7 cellular contexts compared by ENCODE assay signal in genomic region chr9:101485873-101486692, GRCh38. TPM values are rescaled to one million over a fixed set of nuclear protein-coding genes. Genes with fewer than 3 reads are reported as not detected.
DNase-seq lines count a peak whose midpoint lies in the region; ATAC-seq and TF ChIP-seq lines count a peak whose summit lies in the region.

No MANE protein-coding gene starts in this region.

- peak overlapping the region; percentile 97 for H3K4me3 Mint-ChIP-seq in HFFc6
- no peak overlapping the region for H3K4me3 Mint-ChIP-seq in activated T-helper 1 cell treated with anti-CD3 and anti-CD28 coated beads, Interleukin-12 subunit alpha, Interleukin-12 subunit beta, Interleukin-2, Interleukin-4 antibody, amounts not matched to agents 30 ng/mL and 10 ng/mL and 1 ng/mL, durations not matched to agents 14 hours and 24 hours and 36 hours

- H3K27ac ChIP-seq in RWPE1 = peak overlapping the region; percentile 84
- H3K27ac ChIP-seq in esophagus muscularis mucosa (replicated peaks in 1 of 4) = peak overlapping the region; percentile 81 to 92 (median 86)

- CTCF ChIA-PET in RWPE1 (lab: Yijun Ruan, JAX) = interaction anchor here (0.6 to 1.4 kb wide), 9 partner anchors 19 to 47 kb away, joined by 3 to 9 read pairs (median 4); no protein-coding TSS in a partner anchor

- H3K36me3 Mint-ChIP-seq in HFFc6 (ENCODE audit: low read depth) = no peaks in the 10 kb centered on the region
- no peaks in the 10 kb centered on the region for H3K36me3 Mint-ChIP-seq in activated T-helper 1 cell treated with anti-CD3 and anti-CD28 coated beads, Interleukin-12 subunit alpha, Interleukin-12 subunit beta, Interleukin-2, Interleukin-4 antibody, amounts not matched to agents 30 ng/mL and 10 ng/mL and 1 ng/mL, durations not matched to agents 14 hours and 24 hours and 36 hours (ENCODE audit: low read depth)

- DNase-seq in HFFc6 (no peak), RWPE1 (ENCODE audit: low spot score) (peak; percentile 56), esophagus muscularis mucosa (ENCODE audit: extremely low spot score) (no peak), myocyte (ENCODE audit: low read depth) (peak; percentile 46)
- DNase-seq in activated T-helper 1 cell treated with anti-CD3 and anti-CD28 coated beads, Interleukin-12 subunit alpha, Interleukin-12 subunit beta, Interleukin-2, Interleukin-4 antibody, amounts not matched to agents 30 ng/mL and 10 ng/mL and 1 ng/mL, durations not matched to agents 14 hours and 24 hours and 36 hours (ENCODE audit: low spot score) = no peak

- peaks cover 1% of the 10 kb centered on the region; the same call in 1 of the 2 replicates for H3K27me3 Mint-ChIP-seq in HFFc6 (ENCODE audit: insufficient read depth)
- H3K27me3 Mint-ChIP-seq in activated T-helper 1 cell treated with anti-CD3 and anti-CD28 coated beads, Interleukin-12 subunit alpha, Interleukin-12 subunit beta, Interleukin-2, Interleukin-4 antibody, amounts not matched to agents 30 ng/mL and 10 ng/mL and 1 ng/mL, durations not matched to agents 14 hours and 24 hours and 36 hours (ENCODE audit: insufficient read depth) = peaks cover 50% of the 10 kb centered on the region

- no peaks in the 10 kb centered on the region; the same call in 1 of the 2 replicates for H3K9me3 Mint-ChIP-seq in HFFc6
- H3K9me3 Mint-ChIP-seq in activated T-helper 1 cell treated with anti-CD3 and anti-CD28 coated beads, Interleukin-12 subunit alpha, Interleukin-12 subunit beta, Interleukin-2, Interleukin-4 antibody, amounts not matched to agents 30 ng/mL and 10 ng/mL and 1 ng/mL, durations not matched to agents 14 hours and 24 hours and 36 hours = no peaks in the 10 kb centered on the region

- H3K27me3 ChIP-seq in esophagus muscularis mucosa = peaks cover 0 to 11% (median 0%) of the 10 kb centered on the region in 4 donors

- POLR2A ChIA-PET in RWPE1 (lab: Yijun Ruan, JAX; ENCODE audit: low non-redundant PET) = interaction anchor here (0.5 to 1.5 kb wide), 3 partner anchors 11 to 47 kb away, joined by 3 to 6 read pairs (median 3); partner anchors contain the start of gene RNF20

- H3K4me3 ChIP-seq in esophagus muscularis mucosa = peak overlapping the region; percentile 71 to 84 (median 80)

- peaks cover 21 to 42% (median 32%) of the 10 kb centered on the region in 4 donors for H3K4me1 ChIP-seq in esophagus muscularis mucosa

- H3K27ac Mint-ChIP-seq in HFFc6 = peak overlapping the region; percentile 85
- H3K27ac Mint-ChIP-seq in activated T-helper 1 cell treated with anti-CD3 and anti-CD28 coated beads, Interleukin-12 subunit alpha, Interleukin-12 subunit beta, Interleukin-2, Interleukin-4 antibody, amounts not matched to agents 30 ng/mL and 10 ng/mL and 1 ng/mL, durations not matched to agents 14 hours and 24 hours and 36 hours = no peak overlapping the region

- ATAC-seq in GM21737 (IDR thresholded peaks at IDR 0.05; ENCODE audit: unreplicated experiment) = no peak
- ATAC-seq in HG03175 (IDR thresholded peaks at IDR 0.05; ENCODE audit: unreplicated experiment) = no peak

- no peak for TF ChIP-seq CTCF in HFFc6 (IDR thresholded peaks at IDR 0.05)
- no peak for TF ChIP-seq CTCF in RWPE1 (conservative IDR thresholded peaks at IDR 0.05; ENCODE audit: low read depth)
- no peak for TF ChIP-seq CTCF in esophagus muscularis mucosa (IDR thresholded peaks at IDR 0.05)

- no peak for TF ChIP-seq EP300 in esophagus muscularis mucosa (IDR thresholded peaks at IDR 0.05)

- intact Hi-C loops in esophagus muscularis mucosa (cut with DNase I) = no loop called here
- intact Hi-C loops in activated T-helper 1 cell treated with anti-CD3 and anti-CD28 coated beads, Interleukin-12 subunit alpha, Interleukin-12 subunit beta, Interleukin-2, Interleukin-4 antibody, amounts not matched to agents 30 ng/mL and 10 ng/mL and 1 ng/mL, durations not matched to agents 14 hours and 24 hours and 36 hours (cut with micrococcal nuclease) = no loop called here

- no peaks in the 10 kb centered on the region for H3K36me3 ChIP-seq in esophagus muscularis mucosa

- H3K4me1 Mint-ChIP-seq in HFFc6 (ENCODE audit: low read depth) = peaks cover 57% of the 10 kb centered on the region
- peaks cover 5% of the 10 kb centered on the region for H3K4me1 Mint-ChIP-seq in activated T-helper 1 cell treated with anti-CD3 and anti-CD28 coated beads, Interleukin-12 subunit alpha, Interleukin-12 subunit beta, Interleukin-2, Interleukin-4 antibody, amounts not matched to agents 30 ng/mL and 10 ng/mL and 1 ng/mL, durations not matched to agents 14 hours and 24 hours and 36 hours (ENCODE audit: low read depth)

- WGBS in esophagus muscularis mucosa = 2% methylated on average over 20 of the region's 61 CpGs

- no peaks in the 10 kb centered on the region for H3K9me3 ChIP-seq in esophagus muscularis mucosa

- TF ChIP-seq POLR2A in esophagus muscularis mucosa (IDR thresholded peaks at IDR 0.05; ENCODE audit: low read depth) = no peak

RNA-seq across cellular contexts. Expression of gene RNF20, which starts 47.6 kb away (rescaled TPM):
- total RNA-seq in HFFc6 (2021; fragmentation: NEBNext Ultra II Directional; extraction: Animal tissue kit (Norgen Biotek cat#: 25700)) = 10 to 100 TPM; 38.3 to 43.9 (median 41.5) TPM
- total RNA-seq in esophagus muscularis mucosa = 10 to 100 TPM; 23.0 to 32.1 (median 27.2) TPM
- total RNA-seq in myocyte = 28.8 and 30.3 TPM in 2 replicates
- 26.8 TPM for polyA plus RNA-seq in myocyte (2012)
- total RNA-seq in activated T-helper 1 cell treated with anti-CD3 and anti-CD28 coated beads, Interleukin-12 subunit alpha, Interleukin-12 subunit beta, Interleukin-2, Interleukin-4 antibody, amounts not matched to agents 30 ng/mL and 10 ng/mL and 1 ng/mL, durations not matched to agents 14 hours and 24 hours and 36 hours = 39.3 and 45.9 TPM in 2 replicates

RNA-seq across cellular contexts. Expression of gene ALDOB, which starts 50.5 kb away (rescaled TPM):
- total RNA-seq in HFFc6 (2021; fragmentation: NEBNext Ultra II Directional; extraction: Animal tissue kit (Norgen Biotek cat#: 25700)) = not detected
- total RNA-seq in esophagus muscularis mucosa (under 1 TPM in 2 of 4 donors, not detected in 2; 0.23 to 0.33 TPM), myocyte (not detected in 2 replicates)
- 0.13 TPM for polyA plus RNA-seq in myocyte (2012)
- not detected in 2 replicates for total RNA-seq in activated T-helper 1 cell treated with anti-CD3 and anti-CD28 coated beads, Interleukin-12 subunit alpha, Interleukin-12 subunit beta, Interleukin-2, Interleukin-4 antibody, amounts not matched to agents 30 ng/mL and 10 ng/mL and 1 ng/mL, durations not matched to agents 14 hours and 24 hours and 36 hours

Comparison
In these comparisons a context has a peak if more than half of its experiments do, and no peak if none do; other contexts are left out.
1. DNase-seq: peak in RWPE1 (single experiment) and myocyte (single experiment); none in HFFc6 (single experiment), esophagus muscularis mucosa (single experiment) and activated T-helper 1 cell treated with anti-CD3 and anti-CD28 coated beads, Interleukin-12 subunit alpha, Interleukin-12 subunit beta, Interleukin-2, Interleukin-4 antibody, amounts not matched to agents 30 ng/mL and 10 ng/mL and 1 ng/mL, durations not matched to agents 14 hours and 24 hours and 36 hours (single experiment).